8 cellular contexts compared by ENCODE assay signal in genomic region chr12:28191690-28192089, GRCh38. TPM values are rescaled to one million over a fixed set of nuclear protein-coding genes. Genes with fewer than 3 reads are reported as not detected.
A peak's percentile ranks its signal among the peaks of the same experiment; 100 is the strongest.
DNase-seq lines count a peak whose midpoint lies in the region; ATAC-seq and TF ChIP-seq lines count a peak whose summit lies in the region.

No MANE protein-coding gene starts in this region.

- peak overlapping the region; percentile 96 for H2AFZ ChIP-seq in mammary epithelial cell (ENCODE audit: low read depth, low read length)

- no peaks in the 10 kb centered on the region for H3K27me3 ChIP-seq in mammary epithelial cell (ENCODE audit: insufficient read depth, low read length)
- H3K27me3 ChIP-seq in vagina: no peaks in the 10 kb centered on the region

- no peak for TF ChIP-seq CTCF in mammary epithelial cell (conservative IDR thresholded peaks at IDR 0.05 in 1 of 2, IDR thresholded peaks at IDR 0.05 in 1 of 2; ENCODE audit: extremely low read depth in 1 of 2, insufficient read depth in 1 of 2, low read depth in 1 of 2, low read length in 2 of 2)
- TF ChIP-seq CTCF in vagina (IDR thresholded peaks at IDR 0.05): no peak

- H3K36me3 ChIP-seq in mammary epithelial cell (ENCODE audit: insufficient read depth, low read length) (no peaks in the 10 kb centered on the region), vagina (no peaks in the 10 kb centered on the region)

- in situ Hi-C loops in mammary epithelial cell (cut with MboI; ENCODE audit: low sequenced_read_pairs in 2 of 2): loop anchor here in 1 of 2 donors (25.0 kb wide), 1 partner anchor 671 kb away; no protein-coding TSS in a partner anchor

- H3K4me1 ChIP-seq in mammary epithelial cell (ENCODE audit: insufficient read depth, low read length) (peaks cover 16% of the 10 kb centered on the region), vagina (peaks cover 18% of the 10 kb centered on the region)

- no peaks in the 10 kb centered on the region for H4K20me1 ChIP-seq in mammary epithelial cell (ENCODE audit: insufficient read depth, low read length)

- BruUV-seq in mammary epithelial cell (replicated peaks; lab: Mats Ljungman, UMichigan): no TSS peak

- H3K27ac ChIP-seq in mammary epithelial cell (ENCODE audit: insufficient read depth, low read depth, low read length) (peak overlapping the region; percentile 96), vagina (peak overlapping the region; percentile 98)

- H3K9ac ChIP-seq in mammary epithelial cell (ENCODE audit: insufficient read depth, low read length): peak overlapping the region; percentile 95

- H3K4me3 ChIP-seq in mammary epithelial cell (replicated peaks in 1 of 3; ENCODE audit: insufficient read depth in 1 of 3, low read depth in 2 of 3, low read length in 3 of 3): peak overlapping the region; percentile 72 to 93 (median 88)
- peak overlapping the region; percentile 84 to 85 for H3K4me3 ChIP-seq in vagina

- dilution Hi-C loops in mammary epithelial cell (cut with HindIII; ENCODE audit: low sequenced_read_pairs): no loop called here

- WGBS in mammary epithelial cell (ENCODE audit: low coverage, missing lambda C conversion rate): 11% methylated on average over 3 of the region's 3 CpGs

- DNase-seq in ELF-1 (ENCODE audit: low read depth, low spot score) (peak; percentile 2), NCI-H2196 (lab: John Stamatoyannopoulos, UW; ENCODE audit: unreplicated experiment) (peak; percentile 51), mammary epithelial cell (peak; percentile 53), medulla oblongata (ENCODE audit: extremely low spot score) (peak; percentile 17), vagina (ENCODE audit: extremely low spot score in 2 of 2) (no peak), NCI-H446 (lab: John Stamatoyannopoulos, UW) (no peak)
- DNase-seq in stimulated activated CD8-positive, alpha-beta memory T cell treated with anti-CD3 and anti-CD28 coated beads, Interleukin-4, amount 100 ng/mL, for 48 hours: no peak

- H3K9me3 ChIP-seq in mammary epithelial cell (replicated peaks; ENCODE audit: insufficient read depth, low read length) (no peaks in the 10 kb centered on the region), vagina (no peaks in the 10 kb centered on the region)

- peaks cover 53% of the 10 kb centered on the region for H3K79me2 ChIP-seq in mammary epithelial cell (ENCODE audit: insufficient read depth, low read length)

- no peak for TF ChIP-seq POLR2A in vagina (IDR thresholded peaks at IDR 0.05)

- no peak for ATAC-seq in HG03571 (IDR thresholded peaks at IDR 0.05; ENCODE audit: unreplicated experiment)

- peak overlapping the region; percentile 99 for H3K4me2 ChIP-seq in mammary epithelial cell (ENCODE audit: insufficient read depth, low read depth, low read length)

- intact Hi-C loops in mammary epithelial cell (cut with micrococcal nuclease) (loop anchor here (1.0 to 5.0 kb wide), 3 partner anchors 61 to 681 kb away; no protein-coding TSS in a partner anchor), vagina (cut with DNase I) (no loop called here)

- CTCF ChIA-PET in mammary epithelial cell (lab: Charles Lee; ENCODE audit: low non-redundant PET): interaction anchor here (0.5 to 0.8 kb wide), 3 partner anchors 34 to 470 kb away, joined by 3 to 4 read pairs (median 3); no protein-coding TSS in a partner anchor

RNA-seq across cellular contexts. Expression of gene CCDC91, which starts 1.4 kb away (rescaled TPM):
- total RNA-seq in mammary epithelial cell: 10 to 100 TPM; 20.8 to 22.7 TPM
- 11.9 TPM for polyA plus RNA-seq in mammary epithelial cell
- 35.7 TPM for polyA minus RNA-seq in mammary epithelial cell
- 76.6 TPM for total RNA-seq in vagina

Comparison
In these comparisons a context has a peak if more than half of its experiments do, and no peak if none do; other contexts are left out.
1. DNase-seq: peak in ELF-1 (single experiment), NCI-H2196 (single experiment), mammary epithelial cell (single experiment) and medulla oblongata (single experiment); none in vagina (0 of 2), stimulated activated CD8-positive, alpha-beta memory T cell treated with anti-CD3 and anti-CD28 coated beads, Interleukin-4, amount 100 ng/mL, for 48 hours (single experiment) and NCI-H446 (0 of 2).